8 cellular contexts compared by ENCODE assay signal in the genomic region with DNA sequence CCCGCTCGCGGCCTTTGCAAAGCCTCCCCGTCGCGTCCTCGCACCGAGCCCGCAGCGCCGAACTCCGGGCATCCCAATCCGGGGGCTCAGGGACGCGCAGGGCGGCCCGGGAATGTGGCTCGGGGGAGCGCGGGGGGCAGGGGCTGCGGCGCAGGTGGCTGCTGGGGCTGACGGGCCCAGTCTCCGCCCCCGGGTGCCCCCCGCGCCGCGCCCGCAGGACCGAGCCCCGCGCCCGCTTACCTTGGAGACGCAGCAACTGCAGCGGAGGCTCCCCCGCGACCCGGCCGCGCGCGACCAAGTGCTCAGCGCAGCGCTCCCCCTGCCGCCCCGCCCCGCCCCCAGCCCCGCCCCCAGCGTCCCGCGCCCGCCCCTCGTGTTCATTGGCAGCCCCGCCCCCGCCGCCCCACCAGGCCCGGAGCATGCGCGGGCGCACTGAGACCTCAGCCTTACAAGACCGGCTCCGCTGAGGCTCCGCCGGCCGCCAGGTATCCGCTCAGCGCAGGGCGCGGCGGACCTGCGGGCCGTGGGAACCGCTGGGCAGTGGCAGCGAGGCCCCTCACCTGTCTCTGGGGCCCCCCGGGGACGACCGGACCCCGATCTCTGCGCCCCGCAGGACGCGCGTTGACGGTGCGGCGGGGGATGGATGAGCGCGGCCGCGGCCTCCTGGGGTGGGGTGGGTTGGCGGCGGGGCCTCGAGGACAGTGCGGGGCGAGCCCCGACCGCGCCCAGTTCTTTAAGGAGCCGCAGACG. TPM values are rescaled to one million over a fixed set of nuclear protein-coding genes. Genes with fewer than 3 reads are reported as not detected.
A peak's percentile ranks its signal among the peaks of the same experiment; 100 is the strongest.
DNase-seq lines count a peak whose midpoint lies in the region; ATAC-seq and TF ChIP-seq lines count a peak whose summit lies in the region.
"Not testable (repeated sequence)": the region's sequence is repeated elsewhere in the genome, so short reads cannot be mapped to it uniquely, and the experiment has no call there.

TSS of gene ZDHHC11B (minus strand) at position 302 of the 750 bp plus-strand sequence. CDS start 17,810 bp downstream, outside the sequence.

- not testable (repeated sequence) for H4K91ac ChIP-seq in neuronal stem cell (ENCODE audit: low read depth, low read length, poor library complexity)

- peak within 1 kb of the TSS; percentile 72 to 86 for H3K4me3 ChIP-seq in neuronal stem cell (ENCODE audit: low read length in 2 of 2)

- not testable (repeated sequence) for H3K27ac Mint-ChIP-seq in activated naive CD8-positive, alpha-beta T cell treated with anti-CD3 and anti-CD28 coated beads, Interleukin-2, amount 10 ng/mL, durations not matched to agents 7 days and 5 days; glutamatergic neuron (ENCODE audit: unreplicated experiment)

- H3K27me3 ChIP-seq in neuronal stem cell (ENCODE audit: control insufficient read depth in 3 of 3, insufficient read depth in 3 of 3, low read depth in 1 of 3, low read length in 3 of 3): peaks cover 0 to 17% (median 6%) of the 10 kb centered on the region in 3 experiments

- H3K27me3 Mint-ChIP-seq in activated naive CD8-positive, alpha-beta T cell treated with anti-CD3 and anti-CD28 coated beads, Interleukin-2, amount 10 ng/mL, durations not matched to agents 7 days and 5 days; glutamatergic neuron (ENCODE audit: unreplicated experiment): not testable (repeated sequence)

- H3K36me3 Mint-ChIP-seq in activated naive CD8-positive, alpha-beta T cell treated with anti-CD3 and anti-CD28 coated beads, Interleukin-2, amount 10 ng/mL, durations not matched to agents 7 days and 5 days: not testable (repeated sequence)
- peaks cover 14% of the 10 kb centered on the region for H3K36me3 Mint-ChIP-seq in glutamatergic neuron (ENCODE audit: unreplicated experiment)

- peak within 1 kb of the TSS; percentile 61 for H2BK120ac ChIP-seq in neuronal stem cell (ENCODE audit: low read depth, low read length)

- peaks cover 7 to 10% of the 10 kb centered on the region in 2 donors for H3K9me3 ChIP-seq in neuronal stem cell (replicated peaks in 1 of 2; ENCODE audit: control insufficient read depth in 2 of 2, insufficient read depth in 1 of 2, low read depth in 1 of 2, low read length in 2 of 2)

- peak within 1 kb of the TSS; percentile 100 for H3K4me2 ChIP-seq in neuronal stem cell (ENCODE audit: insufficient read depth, low read length, poor library complexity, severe bottlenecking)

- not testable (repeated sequence) for TF ChIP-seq CTCF in glutamatergic neuron (IDR thresholded peaks at IDR 0.05; ENCODE audit: partially characterized antibody, unreplicated experiment)

- H2AK5ac ChIP-seq in neuronal stem cell (ENCODE audit: low read depth, low read length): peak within 1 kb of the TSS; percentile 37

- peak within 1 kb of the TSS; percentile 97 for H3K4ac ChIP-seq in neuronal stem cell (ENCODE audit: low read length)

- peak within 1 kb of the TSS; percentile 81 for H2BK15ac ChIP-seq in neuronal stem cell (ENCODE audit: low read length)

- H3K23ac ChIP-seq in neuronal stem cell (ENCODE audit: low read depth, low read length, poor library complexity): peak within 1 kb of the TSS; percentile 73

- no CpG with 5 or more reads among the region's 101 CpGs for WGBS in neuronal stem cell (ENCODE audit: extremely low coverage in 2 of 2, insufficient read length in 2 of 2, insufficient replicate concordance in 1 of 2), 2 donors

- H3K79me1 ChIP-seq in neuronal stem cell (ENCODE audit: low read depth, low read length): not testable (repeated sequence)

- peak within 1 kb of the TSS; percentile 100 for H3K18ac ChIP-seq in neuronal stem cell (ENCODE audit: low read length)

- peak; percentile 72 for ATAC-seq in HG02642 (IDR thresholded peaks at IDR 0.05; ENCODE audit: poor library complexity, unreplicated experiment)
- ATAC-seq in activated naive CD8-positive, alpha-beta T cell treated with anti-CD3 and anti-CD28 coated beads, Interleukin-2, amount 10 ng/mL, durations not matched to agents 7 days and 5 days (ENCODE audit: low read depth): peak; percentile 86

- peak within 1 kb of the TSS; percentile 66 for H2BK5ac ChIP-seq in neuronal stem cell (ENCODE audit: low read length)

- H3K4me1 Mint-ChIP-seq in activated naive CD8-positive, alpha-beta T cell treated with anti-CD3 and anti-CD28 coated beads, Interleukin-2, amount 10 ng/mL, durations not matched to agents 7 days and 5 days; glutamatergic neuron (ENCODE audit: low read depth, unreplicated experiment): not testable (repeated sequence)

- not testable (repeated sequence) for H3K4me1 ChIP-seq in neuronal stem cell (ENCODE audit: control insufficient read depth in 2 of 2, insufficient read depth in 1 of 2, low read depth in 1 of 2, low read length in 2 of 2)

- not testable (repeated sequence) for H3K9me3 Mint-ChIP-seq in activated naive CD8-positive, alpha-beta T cell treated with anti-CD3 and anti-CD28 coated beads, Interleukin-2, amount 10 ng/mL, durations not matched to agents 7 days and 5 days; glutamatergic neuron (ENCODE audit: unreplicated experiment)

- peak within 1 kb of the TSS; percentile 96 for H2AFZ ChIP-seq in neuronal stem cell (ENCODE audit: low read length)

- H4K8ac ChIP-seq in neuronal stem cell (ENCODE audit: low read depth, low read length): not testable (repeated sequence)

- H3K36me3 ChIP-seq in neuronal stem cell (replicated peaks in 1 of 2; ENCODE audit: control insufficient read depth in 2 of 2, insufficient read depth in 2 of 2, low read length in 2 of 2): not testable (repeated sequence)

- H3K9ac ChIP-seq in neuronal stem cell (ENCODE audit: low read depth, low read length, poor library complexity): peak within 1 kb of the TSS; percentile 96

- DNase-seq in Daoy (ENCODE audit: low read depth) (peak; percentile 83), NCI-H1436 (lab: John Stamatoyannopoulos, UW) (peak; percentile 81), T-helper 1 cell (peak; percentile 78 to 88 (median 81)), glutamatergic neuron (peak; percentile 90), neuronal stem cell (ENCODE audit: low spot score) (peak; percentile 88)
- peak; percentile 86 for DNase-seq in activated naive CD8-positive, alpha-beta T cell treated with anti-CD3 and anti-CD28 coated beads, Interleukin-2, amount 10 ng/mL, durations not matched to agents 7 days and 5 days
- peak; percentile 94 for DNase-seq in stimulated activated naive CD4-positive, alpha-beta T cell treated with Interleukin-2 at 50 U/mL for 16 hours (lab: John Stamatoyannopoulos, UW)

- H2BK12ac ChIP-seq in neuronal stem cell (ENCODE audit: low read length): peak within 1 kb of the TSS; percentile 41

- H3K14ac ChIP-seq in neuronal stem cell (ENCODE audit: low read length): peak within 1 kb of the TSS; percentile 97

- H3K27ac ChIP-seq in neuronal stem cell (replicated peaks; ENCODE audit: low read length): not testable (repeated sequence)

- POLR2A ChIA-PET in activated naive CD8-positive, alpha-beta T cell treated with anti-CD3 and anti-CD28 coated beads, Interleukin-2, amount 10 ng/mL, durations not matched to agents 7 days and 5 days (lab: Charles Lee): not testable (repeated sequence)

- H3K4me3 Mint-ChIP-seq in activated naive CD8-positive, alpha-beta T cell treated with anti-CD3 and anti-CD28 coated beads, Interleukin-2, amount 10 ng/mL, durations not matched to agents 7 days and 5 days: peak within 1 kb of the TSS; percentile 77
- H3K4me3 Mint-ChIP-seq in glutamatergic neuron (ENCODE audit: unreplicated experiment): peak within 1 kb of the TSS; percentile 74

RNA-seq across cellular contexts. Expression of gene ZDHHC11B, which starts in this region (rescaled TPM):
- under 0.01 TPM in 1 of 2 replicates, not detected in the other for total RNA-seq in Daoy (2014; rRNA removed; shearing (Covaris generic))
- 1 to 10 TPM; 2.0 to 2.4 TPM for total RNA-seq in activated naive CD8-positive, alpha-beta T cell treated with anti-CD3 and anti-CD28 coated beads, Interleukin-2, amount 10 ng/mL, durations not matched to agents 7 days and 5 days
- total RNA-seq in glutamatergic neuron (ENCODE audit: unreplicated experiment): 42.8 TPM
- 2.4 TPM for polyA plus RNA-seq in neuronal stem cell (2013, experiment 1 of 2)
- 2.2 TPM for polyA plus RNA-seq in neuronal stem cell (2013, experiment 2 of 2)

Comparison
In these comparisons a context has a peak if more than half of its experiments do, and no peak if none do; other contexts are left out.
1. RNA of gene ZDHHC11B (total RNA-seq): 42.8 TPM in glutamatergic neuron (single experiment); 2.0 to 2.4 TPM in activated naive CD8-positive, alpha-beta T cell treated with anti-CD3 and anti-CD28 coated beads, Interleukin-2, amount 10 ng/mL, durations not matched to agents 7 days and 5 days and under 0.01 TPM in Daoy; every median in the first group is over 10 times any median in the second.
2. Peak in DNase-seq in Daoy; RNA of the gene not detected or under 1 TPM.
3. Peak in every context shown above with its lines, with median percentiles within 50 percentile points of each other: DNase-seq.